In the genomic region with DNA sequence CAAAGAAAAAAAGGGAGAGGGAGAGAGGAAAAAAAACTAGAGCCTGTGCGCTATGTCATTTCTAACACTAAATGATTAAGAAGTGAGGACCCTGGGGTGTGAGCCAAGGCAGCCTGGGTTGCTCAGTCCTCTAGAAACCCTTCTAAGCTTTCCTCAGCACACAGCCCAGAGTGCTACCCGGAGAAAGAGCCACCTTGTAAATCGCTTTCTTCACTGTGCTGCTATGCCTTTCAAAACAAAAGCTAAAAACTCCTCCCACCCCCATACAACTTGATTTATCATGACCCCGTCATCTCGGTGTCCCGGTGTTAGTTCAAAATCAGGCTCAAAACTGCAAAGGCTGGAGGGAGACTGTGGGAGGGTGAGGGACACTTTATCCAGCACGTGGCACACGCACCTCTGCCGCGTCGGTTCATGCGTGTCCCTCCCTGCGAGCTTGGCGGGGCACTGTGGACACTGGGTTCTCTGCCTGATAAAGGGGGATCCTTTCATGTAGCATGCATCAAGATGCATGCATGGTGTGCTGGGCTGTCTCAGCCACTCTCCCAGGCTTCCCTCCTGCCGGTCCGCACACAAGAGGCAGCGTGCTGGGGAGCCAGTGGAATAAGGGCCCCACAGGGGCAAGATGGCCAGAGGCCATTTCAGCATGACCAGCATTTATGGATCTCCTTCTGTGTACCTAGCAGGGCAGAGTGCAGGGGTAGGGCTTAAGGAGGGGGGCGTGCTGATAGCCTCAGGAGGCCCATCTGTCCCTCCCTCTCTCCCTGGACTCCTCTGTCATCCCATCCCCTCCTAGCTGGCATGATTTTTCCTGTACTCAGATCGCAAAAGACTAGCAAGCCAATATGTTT, we compare ENCODE assay signal across 11 cellular contexts.
DNase-seq lines count a peak whose midpoint lies in the region; ATAC-seq and TF ChIP-seq lines count a peak whose summit lies in the region.
"Had no signal": no experiment of that assay in that cellular context is flagged by ENCODE, and none has a peak within 500 bp of the region (broad histone marks: within the 10 kb centered on the region; RNA-seq: fewer than 3 reads in every experiment).

No MANE protein-coding gene starts in this region.

- DNase-seq in ascending aorta (ENCODE audit: low spot score in 2 of 2) = peak in 1 of 2 donors; percentile 80
- peak; percentile 75 to 86 (median 85) for DNase-seq in right cardiac atrium
- DNase-seq in retinal pigment epithelial cell (ENCODE audit: low read depth) = peak; percentile 68
- no peak for DNase-seq in stimulated activated CD4-positive, alpha-beta T cell treated with anti-CD3 and anti-CD28 coated beads, Interleukin-2, amount 100 ng/mL, for 24 hours
- no peak for DNase-seq in stimulated activated CD4-positive, alpha-beta T cell treated with anti-CD3 and anti-CD28 coated beads, Interleukin-15, amount 100 ng/mL, for 24 hours
- no peak for DNase-seq in NCI-H1092 (lab: John Stamatoyannopoulos, UW)
- DNase-seq in dermis blood vessel endothelial cell = no peak
- DNase-seq: activated T-cell treated with anti-CD3 and anti-CD28 coated beads, Interleukin-2, amount 50 U/mL, for 1 hour; NCI-H2107 had no signal

- H4K20me1 ChIP-seq in BLaER1 = no peaks in the 10 kb centered on the region

- TF ChIP-seq CTCF in ascending aorta (IDR thresholded peaks at IDR 0.05) = no peak
- TF ChIP-seq CTCF in retinal pigment epithelial cell (conservative IDR thresholded peaks at IDR 0.05; ENCODE audit: low read depth, low read length) = no peak

- H3K9me3 ChIP-seq in BLaER1 = no peaks in the 10 kb centered on the region
- H3K9me3 ChIP-seq in ascending aorta = no peaks in the 10 kb centered on the region
- H3K9me3 ChIP-seq in right cardiac atrium (ENCODE audit: control insufficient read depth, low read length) = no peaks in the 10 kb centered on the region

- no peaks in the 10 kb centered on the region for H3K27me3 ChIP-seq in BLaER1
- no peaks in the 10 kb centered on the region for H3K27me3 ChIP-seq in ascending aorta
- no peaks in the 10 kb centered on the region for H3K27me3 ChIP-seq in right cardiac atrium (ENCODE audit: control insufficient read depth, insufficient read depth)

- H3K36me3 ChIP-seq in BLaER1 (no peaks in the 10 kb centered on the region), ascending aorta (no peaks in the 10 kb centered on the region)

- peaks cover 100% of the 10 kb centered on the region for H3K4me1 ChIP-seq in BLaER1
- peaks cover 39 to 75% of the 10 kb centered on the region in 2 donors for H3K4me1 ChIP-seq in ascending aorta
- H3K4me1 ChIP-seq in right cardiac atrium (ENCODE audit: control insufficient read depth, insufficient read depth, low read length) = peaks cover 52% of the 10 kb centered on the region

- H3K9ac ChIP-seq in BLaER1 = peak overlapping the region; percentile 71

- intact Hi-C loops in ascending aorta (cut with DNase I) = loop anchor here (2.0 to 5.0 kb wide), 5 partner anchors 32 to 217 kb away; partner anchors contain the start of gene SMAD7
- intact Hi-C loops in right cardiac atrium (cut with DNase I) = loop anchor here in 3 of 4 donors (2.0 to 10.0 kb wide), 6 partner anchors 47 to 394 kb away; no protein-coding TSS in a partner anchor

- peak overlapping the region; percentile 89 for H3K27ac ChIP-seq in BLaER1
- H3K27ac ChIP-seq in ascending aorta = peak overlapping the region; percentile 94 to 95
- H3K27ac ChIP-seq in right cardiac atrium (ENCODE audit: low read length) = peak overlapping the region; percentile 99
- H3K27ac ChIP-seq: epithelial cell of prostate had no signal

- peak overlapping the region; percentile 90 for H3K4me2 ChIP-seq in BLaER1

- ATAC-seq in right cardiac atrium = peak; percentile 3 to 6

- 25% methylated on average over 19 of the region's 19 CpGs for WGBS in right cardiac atrium

- H3K4me3 ChIP-seq in BLaER1 (peak overlapping the region; percentile 4), ascending aorta (peak overlapping the region in 1 of 2 donors; percentile 26), right cardiac atrium (ENCODE audit: low read length) (no peak overlapping the region), retinal pigment epithelial cell (ENCODE audit: low read length) (no peak overlapping the region)

Comparison
In these comparisons a context has a peak if more than half of its experiments do, and no peak if none do; other contexts are left out.
1. DNase-seq: peak in right cardiac atrium (3 of 3) and retinal pigment epithelial cell (single experiment); none in stimulated activated CD4-positive, alpha-beta T cell treated with anti-CD3 and anti-CD28 coated beads, Interleukin-2, amount 100 ng/mL, for 24 hours (0 of 2), stimulated activated CD4-positive, alpha-beta T cell treated with anti-CD3 and anti-CD28 coated beads, Interleukin-15, amount 100 ng/mL, for 24 hours (single experiment), NCI-H1092 (single experiment) and dermis blood vessel endothelial cell (single experiment).
2. Peak in every context shown above with its lines, with median percentiles within 50 percentile points of each other: H3K27ac ChIP-seq.